ENCODE assay signal across 38 cellular contexts in genomic region chr10:5271526-5271925, GRCh38.
"Had no signal": no experiment of that assay in that cellular context is flagged by ENCODE, and none has a peak within 500 bp of the region (broad histone marks: within the 10 kb centered on the region; RNA-seq: fewer than 3 reads in every experiment).

No MANE protein-coding gene starts in this region.

- H3K27ac ChIP-seq: body of pancreas, breast epithelium, KMS-11, Peyer's patch, SJSA1, WERI-Rb-1 had no signal

- H3K27ac Mint-ChIP-seq: activated CD8-positive, alpha-beta memory T cell treated with anti-CD3 and anti-CD28 coated beads, Interleukin-2, amount 10 ng/mL, durations not matched to agents 7 days and 5 days; activated naive CD4-positive, alpha-beta T cell treated with anti-CD3 and anti-CD28 coated beads, Interleukin-2, amount 50 U/mL, for 24 hours; activated naive CD8-positive, alpha-beta T cell treated with anti-CD3 and anti-CD28 coated beads, Interleukin-2, amount 10 ng/mL, durations not matched to agents 7 days and 5 days had no signal

- H3K27me3 ChIP-seq: body of pancreas, breast epithelium, Peyer's patch, SJSA1 had no signal

- H3K4me1 ChIP-seq: body of pancreas, breast epithelium, Peyer's patch, SJSA1 had no signal

- H3K4me3 Mint-ChIP-seq: activated CD4-positive, alpha-beta memory T cell treated with anti-CD3 and anti-CD28 coated beads, Interleukin-2, amount 10 ng/mL, durations not matched to agents 7 days and 5 days; activated CD8-positive, alpha-beta memory T cell treated with anti-CD3 and anti-CD28 coated beads, Interleukin-2, amount 10 ng/mL, durations not matched to agents 7 days and 5 days; activated naive CD4-positive, alpha-beta T cell treated with anti-CD3 and anti-CD28 coated beads, Interleukin-2, amount 50 U/mL, for 24 hours; activated naive CD8-positive, alpha-beta T cell treated with anti-CD3 and anti-CD28 coated beads, Interleukin-2, amount 10 ng/mL, durations not matched to agents 7 days and 5 days had no signal

- H3K36me3 ChIP-seq: breast epithelium, Peyer's patch, SJSA1, WERI-Rb-1 had no signal

- H3K4me3 ChIP-seq: body of pancreas, breast epithelium, Peyer's patch, SJSA1 had no signal

- H3K4me1 Mint-ChIP-seq: activated naive CD4-positive, alpha-beta T cell treated with anti-CD3 and anti-CD28 coated beads, Interleukin-2, amount 50 U/mL, for 24 hours had no signal

- H3K4me2 ChIP-seq: KMS-11 had no signal

- H3K27me3 Mint-ChIP-seq: activated CD4-positive, alpha-beta memory T cell treated with anti-CD3 and anti-CD28 coated beads, Interleukin-2, amount 10 ng/mL, durations not matched to agents 7 days and 5 days; activated CD8-positive, alpha-beta memory T cell treated with anti-CD3 and anti-CD28 coated beads, Interleukin-2, amount 10 ng/mL, durations not matched to agents 7 days and 5 days; activated naive CD8-positive, alpha-beta T cell treated with anti-CD3 and anti-CD28 coated beads, Interleukin-2, amount 10 ng/mL, durations not matched to agents 7 days and 5 days had no signal

- DNase-seq: activated CD4-positive, alpha-beta memory T cell treated with anti-CD3 and anti-CD28 coated beads, Interleukin-2, amount 10 ng/mL, durations not matched to agents 7 days and 5 days; activated CD4-positive, alpha-beta T cell treated with anti-CD3 and anti-CD28 coated beads for 1 hour; activated CD4-positive, alpha-beta T cell treated with anti-CD3 and anti-CD28 coated beads for 48 hours; activated CD4-positive, CD25-positive, alpha-beta regulatory T cell; activated CD8-positive, alpha-beta memory T cell treated with anti-CD3 and anti-CD28 coated beads for 24 hours; activated CD8-positive, alpha-beta memory T cell treated with anti-CD3 and anti-CD28 coated beads, Interleukin-2, amount 10 ng/mL, durations not matched to agents 7 days and 5 days; activated CD8-positive, alpha-beta memory T cell treated with anti-CD3 and anti-CD28 coated beads, Interleukin-2, amount 50 U/mL, for 48 hours; activated effector memory CD4-positive, alpha-beta T cell treated with Interleukin-2 at 50 U/mL for 16 hours; activated naive CD8-positive, alpha-beta T cell treated with anti-CD3 and anti-CD28 coated beads, Interleukin-2, amount 10 ng/mL, durations not matched to agents 7 days and 5 days; activated T-cell treated with anti-CD3 and anti-CD28 coated beads, Interleukin-2, amount 50 U/mL, for 48 hours; amygdala; body of pancreas; MM.1S; NCI-H1048; NCI-H1105 treated with DMSO at 0.1 percent for 48 hours; NCI-H1436; NCI-H1694; NCI-H1930; NCI-H2081 treated with DMSO at 0.1 percent for 48 hours; NCI-H345; NCI-H526; NCI-H748 treated with DMSO at 0.1 percent for 48 hours; NK-92 treated with Interleukin-12 subunit alpha and Interleukin-12 subunit beta, amount 100 ng/mL, for 24 hours; PC-3; Peyer's patch; RPMI8226; SHP77 treated with DMSO at 0.1 percent for 48 hours; SW 1271; T-helper 1 cell; T-helper 2 cell; T-helper 9 cell; WERI-Rb-1 had no signal

- H3K9me3 ChIP-seq: body of pancreas, Peyer's patch, SJSA1 had no signal

- H3K9ac ChIP-seq: KMS-11 had no signal

- ATAC-seq: activated CD8-positive, alpha-beta memory T cell treated with anti-CD3 and anti-CD28 coated beads, Interleukin-2, amount 10 ng/mL, durations not matched to agents 7 days and 5 days; body of pancreas; PC-3; SK-N-SH treated with all-trans-retinoic acid at 6 μM for 48 hours had no signal

- FAIRE-seq: astrocyte had no signal

- H3K36me3 Mint-ChIP-seq: activated naive CD4-positive, alpha-beta T cell treated with anti-CD3 and anti-CD28 coated beads, Interleukin-2, amount 50 U/mL, for 24 hours had no signal
